Comparison of ENCODE assay signal across 19 cellular contexts in genomic region chr9:98328770-98329169, GRCh38.
"Had no signal": no experiment of that assay in that cellular context is flagged by ENCODE, and none has a peak within 500 bp of the region (broad histone marks: within the 10 kb centered on the region; RNA-seq: fewer than 3 reads in every experiment).

No MANE protein-coding gene starts in this region.

- H3K4me3 Mint-ChIP-seq: immature natural killer cell; naive thymus-derived CD4-positive, alpha-beta T cell; nephron progenitor cell had no signal

- H3K9me3 Mint-ChIP-seq: naive thymus-derived CD4-positive, alpha-beta T cell; nephron progenitor cell had no signal

- H3K36me3 ChIP-seq: colonic mucosa, gastrocnemius medialis, stomach, thoracic aorta, transverse colon had no signal

- H3K27ac ChIP-seq: colonic mucosa, gastrocnemius medialis, psoas muscle, stomach, thoracic aorta, transverse colon had no signal

- H3K4me1 ChIP-seq: colonic mucosa, gastrocnemius medialis, psoas muscle, stomach, transverse colon had no signal

- H3K27me3 ChIP-seq: colonic mucosa, transverse colon had no signal

- ATAC-seq: esophagus mucosa; gastrocnemius medialis; left colon; left ventricle myocardium superior; naive thymus-derived CD4-positive, alpha-beta T cell; psoas muscle; sciatic nerve had no signal

- H3K4me1 Mint-ChIP-seq: immature natural killer cell, nephron progenitor cell had no signal

- H3K9me3 ChIP-seq: colonic mucosa, gastrocnemius medialis, psoas muscle, stomach, thoracic aorta, transverse colon had no signal

- DNase-seq: colonic mucosa; dermis blood vessel endothelial cell; gastrocnemius medialis; immature natural killer cell; left colon; left ventricle myocardium superior; mesenchymal stem cell; naive thymus-derived CD4-positive, alpha-beta T cell; nephron progenitor cell; psoas muscle; retina; stimulated activated naive CD4-positive, alpha-beta T cell; stomach; substantia nigra; transverse colon had no signal

- H3K36me3 Mint-ChIP-seq: immature natural killer cell had no signal

- H3K4me3 ChIP-seq: colonic mucosa, gastrocnemius medialis, lung, psoas muscle, stomach, thoracic aorta, transverse colon had no signal

- H3K27ac Mint-ChIP-seq: immature natural killer cell; naive thymus-derived CD4-positive, alpha-beta T cell; nephron progenitor cell had no signal
